13 cellular contexts compared by ENCODE assay signal in genomic region chr6:34697904-34698557, GRCh38. TPM values are rescaled to one million over a fixed set of nuclear protein-coding genes. Genes with fewer than 3 reads are reported as not detected.
DNase-seq lines count a peak whose midpoint lies in the region; ATAC-seq and TF ChIP-seq lines count a peak whose summit lies in the region.
"Had no signal": no experiment of that assay in that cellular context is flagged by ENCODE, and none has a peak within 500 bp of the region (broad histone marks: within the 10 kb centered on the region; RNA-seq: fewer than 3 reads in every experiment).

No MANE protein-coding gene starts in this region.

- no peaks in the 10 kb centered on the region for H3K36me3 ChIP-seq in ACC112 (ENCODE audit: insufficient read depth, low read length)
- H3K36me3 ChIP-seq in DND-41 (ENCODE audit: insufficient read depth, low read length) = no peaks in the 10 kb centered on the region
- H3K36me3 ChIP-seq in Panc1 (ENCODE audit: control insufficient read depth, insufficient read depth, low read length) = no peaks in the 10 kb centered on the region; the same call in 1 of the 2 replicates

- 0 out of 2 replicates have a peak overlapping the region, but pooled peaks have one; percentile 65 for H3K9ac ChIP-seq in DND-41 (ENCODE audit: low read depth, low read length)

- peaks cover 39% of the 10 kb centered on the region for H3K36me3 Mint-ChIP-seq in dendritic cell treated with granulocyte-macrophage colony-stimulating factor and Interleukin-4, amounts not matched to agents 40 ng/mL and 50 ng/mL, for 4 days (ENCODE audit: low read depth)

- CTCF ChIA-PET in Panc1 (lab: Charles Lee) = no interaction called here

- H3K4me3 ChIP-seq in ACC112 (ENCODE audit: low read depth, low read length) (peak overlapping the region; percentile 100; the same call in 1 of the 2 replicates), DND-41 (ENCODE audit: low read depth in 1 of 2, low read length in 2 of 2) (peak overlapping the region in 1 of 2 experiments; percentile 76; a peak in 2 of 4 replicates), Panc1 (ENCODE audit: low read depth in 2 of 2, low read length in 2 of 2) (no peak overlapping the region)

- peaks cover 34% of the 10 kb centered on the region for H3K79me2 ChIP-seq in ACC112 (ENCODE audit: control insufficient read depth, insufficient read depth, low read length, unreplicated experiment)
- peaks cover 39% of the 10 kb centered on the region for H3K79me2 ChIP-seq in DND-41 (ENCODE audit: insufficient read depth, low read length)

- BruUV-seq in Panc1 (replicated peaks; lab: Mats Ljungman, UMichigan) = no TSS peak

- H3K27me3 Mint-ChIP-seq in dendritic cell treated with granulocyte-macrophage colony-stimulating factor and Interleukin-4, amounts not matched to agents 40 ng/mL and 50 ng/mL, for 4 days = no peaks in the 10 kb centered on the region

- H4K20me1 ChIP-seq in DND-41 (ENCODE audit: insufficient read depth, low read length) = peaks cover 21% of the 10 kb centered on the region; the same call in 1 of the 2 replicates

- no peak overlapping the region for H3K4me3 Mint-ChIP-seq in dendritic cell treated with granulocyte-macrophage colony-stimulating factor and Interleukin-4, amounts not matched to agents 40 ng/mL and 50 ng/mL, for 4 days

- H3K4me1 Mint-ChIP-seq in dendritic cell treated with granulocyte-macrophage colony-stimulating factor and Interleukin-4, amounts not matched to agents 40 ng/mL and 50 ng/mL, for 4 days (ENCODE audit: low read depth) = peaks cover 32% of the 10 kb centered on the region

- in situ Hi-C loops in Panc1 (cut with HindIII; ENCODE audit: low pct_unique_long_range_greater_than_20kb, low sequenced_read_pairs) = no loop called here

- H3K27me3 ChIP-seq in ACC112 (ENCODE audit: insufficient read depth, low read length) = no peaks in the 10 kb centered on the region
- no peaks in the 10 kb centered on the region for H3K27me3 ChIP-seq in DND-41 (ENCODE audit: insufficient read depth, low read length, poor library complexity)
- H3K27me3 ChIP-seq in Panc1 (ENCODE audit: control insufficient read depth, insufficient read depth, low read length) = no peaks in the 10 kb centered on the region

- no peak for DNase-seq in DND-41
- DNase-seq in Panc1 (ENCODE audit: low read depth, low spot score) = no peak
- no peak for DNase-seq in NOMO-1 treated with dmso at 0.1 percent for 144 hours (lab: John Stamatoyannopoulos, UW; ENCODE audit: unreplicated experiment)
- DNase-seq in NCI-H1417 treated with DMSO at 0.1 percent for 48 hours (lab: John Stamatoyannopoulos, UW) = no peak
- DNase-seq in NCI-H526 (lab: John Stamatoyannopoulos, UW) = no peak
- no peak for DNase-seq in RKO (ENCODE audit: low spot score)
- DNase-seq: mesenchymal stem cell; NCI-H510A; retina; SHP77 treated with DMSO at 0.1 percent for 48 hours; stimulated activated naive CD4-positive, alpha-beta T cell treated with Interleukin-2 at 50 U/mL for 16 hours had no signal

- H3K27ac ChIP-seq in ACC112 (ENCODE audit: low read depth, low read length) (no peak overlapping the region), DND-41 (ENCODE audit: low read length) (no peak overlapping the region), Panc1 (ENCODE audit: low read length) (peak overlapping the region; percentile 88; the same call in 1 of the 2 replicates)

- H3K9me3 ChIP-seq in DND-41 (ENCODE audit: insufficient read depth, low read length, severe bottlenecking) (no peaks in the 10 kb centered on the region), Panc1 (ENCODE audit: control insufficient read depth, insufficient read depth, low read depth, low read length) (no peaks in the 10 kb centered on the region)

- peaks cover 7% of the 10 kb centered on the region for H3K4me1 ChIP-seq in ACC112 (ENCODE audit: control insufficient read depth, insufficient read depth, low read length, unreplicated experiment)
- peaks cover 39% of the 10 kb centered on the region for H3K4me1 ChIP-seq in DND-41 (ENCODE audit: insufficient read depth, low read length)
- peaks cover 9% of the 10 kb centered on the region for H3K4me1 ChIP-seq in Panc1 (ENCODE audit: control insufficient read depth, insufficient read depth, low read length)

- H3K4me2 ChIP-seq in DND-41 (ENCODE audit: insufficient read depth, low read length) = peak overlapping the region; percentile 72

- no peak for TF ChIP-seq CTCF in DND-41 (IDR thresholded peaks at IDR 0.05; ENCODE audit: borderline replicate concordance, extremely low read depth, low read length, poor library complexity, severe bottlenecking)
- TF ChIP-seq CTCF in Panc1 (IDR thresholded peaks at IDR 0.05) = no peak

- ATAC-seq in DND-41 (ENCODE audit: insufficient read depth, low read depth) (no peak), Panc1 (no peak)

- H2AFZ ChIP-seq in ACC112 (ENCODE audit: low read length, unreplicated experiment) = peak overlapping the region; percentile 84
- H2AFZ ChIP-seq in DND-41 (ENCODE audit: low read depth, low read length) = peak overlapping the region; percentile 80

- intact Hi-C loops in Panc1 (cut with micrococcal nuclease; ENCODE audit: unreplicated experiment) = no loop called here
- intact Hi-C loops in dendritic cell treated with granulocyte-macrophage colony-stimulating factor and Interleukin-4, amounts not matched to agents 40 ng/mL and 50 ng/mL, for 4 days (cut with micrococcal nuclease) = loop anchor here (2.0 to 10.0 kb wide), 4 partner anchors 36 to 97 kb away; partner anchors contain the start of genes BLTP3A and SNRPC

- H3K27ac Mint-ChIP-seq in dendritic cell treated with granulocyte-macrophage colony-stimulating factor and Interleukin-4, amounts not matched to agents 40 ng/mL and 50 ng/mL, for 4 days = peak overlapping the region; percentile 92

- POLR2A ChIA-PET in Panc1 (lab: Charles Lee) = no interaction called here

- H3K9me3 Mint-ChIP-seq in dendritic cell treated with granulocyte-macrophage colony-stimulating factor and Interleukin-4, amounts not matched to agents 40 ng/mL and 50 ng/mL, for 4 days = no peaks in the 10 kb centered on the region

RNA-seq across cellular contexts. Expression of gene ILRUN, which starts 1.5 kb away (rescaled TPM):
- 62.8 TPM for total RNA-seq in Panc1 (2021; ENCODE audit: unreplicated experiment)
- 40.5 TPM for polyA plus RNA-seq in Panc1 (2012; ENCODE audit: insufficient read length)

RNA-seq across cellular contexts. Expression of gene SNRPC, which starts 59.3 kb away (rescaled TPM):
- 190 TPM for total RNA-seq in Panc1 (2021; ENCODE audit: unreplicated experiment)
- 178 TPM for polyA plus RNA-seq in Panc1 (2012; ENCODE audit: insufficient read length)
